In genomic region chr9:79537838-79538237, GRCh38 we compare ENCODE assay signal across 26 cellular contexts.
"Had no signal": no experiment of that assay in that cellular context is flagged by ENCODE, and none has a peak within 500 bp of the region (broad histone marks: within the 10 kb centered on the region; RNA-seq: fewer than 3 reads in every experiment).

No MANE protein-coding gene starts in this region.

- H3K4me1 ChIP-seq: stomach, suprapubic skin, testis, thyroid gland, tibial artery, tibial nerve, transverse colon, upper lobe of left lung, upper lobe of right lung, uterus, vagina had no signal

- H3K27ac ChIP-seq: stomach, suprapubic skin, testis, thoracic aorta, thyroid gland, tibial artery, tibial nerve, transverse colon, upper lobe of left lung, upper lobe of right lung, uterus, vagina had no signal

- DNase-seq: stimulated activated CD4-positive, alpha-beta T cell treated with anti-CD3 and anti-CD28 coated beads, Interleukin-2, amount 100 ng/mL, for 48 hours; stimulated activated CD4-positive, alpha-beta T cell treated with anti-CD3 and anti-CD28 coated beads, Interleukin-4, amount 100 ng/mL, for 1 hour; stimulated activated CD4-positive, alpha-beta T cell treated with anti-CD3 and anti-CD28 coated beads, Interleukin-4, amount 100 ng/mL, for 24 hours; stimulated activated CD4-positive, alpha-beta T cell treated with anti-CD3 and anti-CD28 coated beads, Interleukin-4, amount 100 ng/mL, for 4 hours; stimulated activated CD8-positive, alpha-beta memory T cell treated with anti-CD3 and anti-CD28 coated beads, Interleukin-4, amount 100 ng/mL, for 48 hours; stimulated activated naive B cell treated with anti-CD40 and anti-IgM and Interleukin-4, amounts not matched to agents 10 μg/mL and 1 μg/mL and 100 μg/mL, for 72 hours; stimulated activated naive CD4-positive, alpha-beta T cell; stimulated activated naive CD4-positive, alpha-beta T cell treated with Interleukin-2 at 50 U/mL for 16 hours; stimulated activated naive CD8-positive, alpha-beta T cell treated with anti-CD3 and anti-CD28 coated beads, Interleukin-15, amount 100 ng/mL, for 72 hours; stimulated activated naive CD8-positive, alpha-beta T cell treated with anti-CD3 and anti-CD28 coated beads, Interleukin-15, Interleukin-2, amounts not matched to agents 100 U/mL and 50 U/mL, for 24 hours; stomach; substantia nigra; testis; thyroid gland; tibial artery; transverse colon; upper lobe of left lung; upper lobe of right lung; uterus had no signal

- H3K4me3 ChIP-seq: stomach, suprapubic skin, testis, thoracic aorta, thyroid gland, tibial artery, tibial nerve, transverse colon, upper lobe of left lung, upper lobe of right lung, uterus, vagina had no signal

- FAIRE-seq: urothelium cell line had no signal

- H3K36me3 ChIP-seq: stomach, suprapubic skin, thoracic aorta, thyroid gland, tibial artery, tibial nerve, transverse colon, upper lobe of left lung, upper lobe of right lung, uterus, vagina had no signal

- H3K9me3 ChIP-seq: stomach, suprapubic skin, testis, thoracic aorta, thyroid gland, tibial artery, transverse colon, upper lobe of left lung, upper lobe of right lung, uterus, vagina had no signal

- ATAC-seq: stimulated activated effector memory CD8-positive, alpha-beta T cell treated with anti-CD3 and anti-CD28 coated beads, Interleukin-12 subunit alpha, Interleukin-12 subunit beta, amount 100 ng/mL, for 72 hours; stimulated activated memory B cell treated with anti-CD40 and anti-IgM and Interleukin-4, amounts not matched to agents 10 μg/mL and 1 μg/mL and 100 μg/mL, for 72 hours; stimulated activated naive B cell treated with anti-CD40 and anti-IgM and Interleukin-4, amounts not matched to agents 10 μg/mL and 1 μg/mL and 100 μg/mL, for 72 hours; stimulated activated naive CD8-positive, alpha-beta T cell treated with anti-CD3 and anti-CD28 coated beads, Interleukin-15, amount 100 ng/mL, for 72 hours; stimulated activated naive CD8-positive, alpha-beta T cell treated with anti-CD3 and anti-CD28 coated beads, Interleukin-15, Interleukin-2, amounts not matched to agents 100 U/mL and 50 U/mL, for 24 hours; upper lobe of right lung had no signal
